In genomic region chr16:87279094-87279658, GRCh38 we compare ENCODE assay signal across 13 cellular contexts.
"Had no signal": no experiment of that assay in that cellular context is flagged by ENCODE, and none has a peak within 500 bp of the region (broad histone marks: within the 10 kb centered on the region; RNA-seq: fewer than 3 reads in every experiment).

No MANE protein-coding gene starts in this region.

- H3K27ac Mint-ChIP-seq: activated CD4-positive, alpha-beta memory T cell treated with anti-CD3 and anti-CD28 coated beads for 36 hours; activated CD8-positive, alpha-beta memory T cell treated with anti-CD3 and anti-CD28 coated beads, Interleukin-2, amount 10 ng/mL, durations not matched to agents 7 days and 5 days; activated T-cell treated with anti-CD3 and anti-CD28 coated beads, Interleukin-2, amount 50 U/mL, for 24 hours; natural killer cell; stimulated activated naive CD8-positive, alpha-beta T cell treated with anti-CD3 and anti-CD28 coated beads, Interleukin-15, Interleukin-2, amounts not matched to agents 100 ng/mL and 50 ng/mL, for 24 hours had no signal

- H3K4me1 ChIP-seq: left lung, psoas muscle, upper lobe of right lung had no signal

- DNase-seq: activated effector memory CD4-positive, alpha-beta T cell treated with Interleukin-2 at 50 U/mL for 16 hours had no signal

- H2AFZ ChIP-seq: hepatocyte had no signal

- H3K27me3 ChIP-seq: hepatocyte had no signal

- H3K4me3 ChIP-seq: esophagus muscularis mucosa, hepatocyte, left lung, psoas muscle, suprapubic skin, upper lobe of right lung had no signal

- H3K4me2 ChIP-seq: hepatocyte had no signal

- FAIRE-seq: colon had no signal

- H3K4me3 Mint-ChIP-seq: activated CD4-positive, alpha-beta memory T cell treated with anti-CD3 and anti-CD28 coated beads for 36 hours; activated CD8-positive, alpha-beta memory T cell treated with anti-CD3 and anti-CD28 coated beads, Interleukin-2, amount 10 ng/mL, durations not matched to agents 7 days and 5 days; activated T-cell treated with anti-CD3 and anti-CD28 coated beads, Interleukin-2, amount 50 U/mL, for 24 hours; natural killer cell; stimulated activated naive CD8-positive, alpha-beta T cell treated with anti-CD3 and anti-CD28 coated beads, Interleukin-15, Interleukin-2, amounts not matched to agents 100 ng/mL and 50 ng/mL, for 24 hours had no signal

- H3K27me3 Mint-ChIP-seq: activated CD4-positive, alpha-beta memory T cell treated with anti-CD3 and anti-CD28 coated beads for 36 hours had no signal

- H3K27ac ChIP-seq: esophagus muscularis mucosa, hepatocyte, left lung, psoas muscle, suprapubic skin, upper lobe of right lung had no signal

- H3K36me3 ChIP-seq: esophagus muscularis mucosa, left lung, suprapubic skin, upper lobe of right lung had no signal

- H3K36me3 Mint-ChIP-seq: activated CD4-positive, alpha-beta memory T cell treated with anti-CD3 and anti-CD28 coated beads for 36 hours; activated CD8-positive, alpha-beta memory T cell treated with anti-CD3 and anti-CD28 coated beads, Interleukin-2, amount 10 ng/mL, durations not matched to agents 7 days and 5 days; natural killer cell had no signal

- H3K9me3 ChIP-seq: esophagus muscularis mucosa, left lung, psoas muscle, suprapubic skin, upper lobe of right lung had no signal

- H3K79me2 ChIP-seq: hepatocyte had no signal

- H3K9me3 Mint-ChIP-seq: activated CD4-positive, alpha-beta memory T cell treated with anti-CD3 and anti-CD28 coated beads for 36 hours; activated T-cell treated with anti-CD3 and anti-CD28 coated beads, Interleukin-2, amount 50 U/mL, for 24 hours; natural killer cell; stimulated activated naive CD8-positive, alpha-beta T cell treated with anti-CD3 and anti-CD28 coated beads, Interleukin-15, Interleukin-2, amounts not matched to agents 100 ng/mL and 50 ng/mL, for 24 hours had no signal
